ENCODE assay signal across 13 cellular contexts in genomic region chr12:68393398-68393797, GRCh38.
"Had no signal": no experiment of that assay in that cellular context is flagged by ENCODE, and none has a peak within 500 bp of the region (broad histone marks: within the 10 kb centered on the region; RNA-seq: fewer than 3 reads in every experiment).

No MANE protein-coding gene starts in this region.

- H3K36me3 ChIP-seq: neural progenitor cell, tibial nerve had no signal

- H3K27ac ChIP-seq: dorsolateral prefrontal cortex, neural progenitor cell, parathyroid adenoma, tibial nerve had no signal

- H3K4me3 ChIP-seq: dorsolateral prefrontal cortex, neural progenitor cell, tibial nerve had no signal

- H2AFZ ChIP-seq: neural progenitor cell, parathyroid adenoma had no signal

- H3K27me3 ChIP-seq: dorsolateral prefrontal cortex, neural progenitor cell, tibial nerve had no signal

- H3K4me2 ChIP-seq: neural progenitor cell had no signal

- DNase-seq: activated CD4-positive, alpha-beta memory T cell treated with anti-CD3 and anti-CD28 coated beads, Interleukin-2, amount 10 ng/mL, durations not matched to agents 7 days and 5 days; activated CD4-positive, alpha-beta T cell treated with anti-CD3 and anti-CD28 coated beads for 36 hours; activated naive CD4-positive, alpha-beta T cell treated with anti-CD3 and anti-CD28 coated beads, Interleukin-2, amount 10 ng/mL, durations not matched to agents 7 days and 5 days; activated T-cell treated with anti-CD3 and anti-CD28 coated beads, Interleukin-2, amount 50 U/mL, for 24 hours; dorsolateral prefrontal cortex; left colon; midbrain; stimulated activated CD4-positive, alpha-beta T cell treated with anti-CD3 and anti-CD28 coated beads, Interleukin-2, amount 100 ng/mL, for 48 hours; stimulated activated naive CD4-positive, alpha-beta T cell; substantia nigra had no signal

- H3K9ac ChIP-seq: neural progenitor cell, parathyroid adenoma had no signal

- ATAC-seq: activated CD4-positive, alpha-beta T cell treated with anti-CD3 and anti-CD28 coated beads for 36 hours; left colon had no signal

- H3K4me1 ChIP-seq: parathyroid adenoma, tibial nerve had no signal
